8 cellular contexts compared by ENCODE assay signal in genomic region chr4:107721436-107722090, GRCh38. TPM values are rescaled to one million over a fixed set of nuclear protein-coding genes. Genes with fewer than 3 reads are reported as not detected.
A peak's percentile ranks its signal among the peaks of the same experiment; 100 is the strongest.
DNase-seq lines count a peak whose midpoint lies in the region; ATAC-seq, FAIRE-seq and TF ChIP-seq lines count a peak whose summit lies in the region.

No MANE protein-coding gene starts in this region.

- TF ChIP-seq CTCF in K562 (IDR thresholded peaks at IDR 0.05 in 2 of 3, conservative IDR thresholded peaks at IDR 0.05 in 1 of 3; ENCODE audit: insufficient read depth in 2 of 3, low read depth in 1 of 3, low read length in 3 of 3) (no peak), suprapubic skin (IDR thresholded peaks at IDR 0.05) (no peak)

- H3K4me3 ChIP-seq in GM08714 (ENCODE audit: low read length) (peak overlapping the region; percentile 76; the same call in 1 of the 2 replicates), K562 (no peak overlapping the region), mucosa of rectum (ENCODE audit: low read length in 2 of 2) (peak overlapping the region; percentile 66 to 92), suprapubic skin (peak overlapping the region; percentile 72)

- CTCF ChIA-PET in K562 (lab: Yijun Ruan, JAX; ENCODE audit: low intra/inter-chr PET ratio), result no interaction called here

- 83% methylated on average over 7 of the region's 9 CpGs for WGBS in K562 (ENCODE audit: insufficient coverage, low coverage, missing lambda C conversion rate)
- WGBS in suprapubic skin, result 60% methylated on average over 9 of the region's 9 CpGs

- peaks cover 27% of the 10 kb centered on the region for H3K79me2 ChIP-seq in K562 (ENCODE audit: control insufficient read depth, insufficient read depth, low read length)

- POLR2A ChIA-PET in K562 (lab: Yijun Ruan, JAX), result no interaction called here

- no peak overlapping the region for H3K27ac ChIP-seq in K562 (ENCODE audit: extremely low read depth, low read depth, low read length)
- H3K27ac ChIP-seq in mucosa of rectum (ENCODE audit: low read depth in 2 of 2, low read length in 2 of 2), result no peak overlapping the region
- no peak overlapping the region for H3K27ac ChIP-seq in suprapubic skin

- H3K9me3 ChIP-seq in K562 (replicated peaks; ENCODE audit: control insufficient read depth, insufficient read depth, low read depth, low read length), result no peaks in the 10 kb centered on the region
- no peaks in the 10 kb centered on the region for H3K9me3 ChIP-seq in mucosa of rectum (ENCODE audit: control insufficient read depth in 2 of 2, low read length in 2 of 2)
- no peaks in the 10 kb centered on the region for H3K9me3 ChIP-seq in suprapubic skin

- no peak for DNase-seq in K562 (ENCODE audit: extremely low read depth in 1 of 4, low spot score in 3 of 4)
- DNase-seq in suprapubic skin (ENCODE audit: low spot score in 2 of 2), result no peak
- DNase-seq in AG08395 (ENCODE audit: low spot score), result no peak
- no peak for DNase-seq in NCI-H1694 (lab: John Stamatoyannopoulos, UW)
- DNase-seq in HT-29 (ENCODE audit: low spot score), result no peak

- H3K4me3 Mint-ChIP-seq in T-helper 1 cell treated with Interleukin-12 subunit alpha and Interleukin-12 subunit beta and Interleukin-4 antibody, amounts not matched to agents 30 μg/mL and 1 μg/mL, for 36 hours, result peak overlapping the region; percentile 91

- H3K9me3 Mint-ChIP-seq in T-helper 1 cell treated with Interleukin-12 subunit alpha and Interleukin-12 subunit beta and Interleukin-4 antibody, amounts not matched to agents 30 μg/mL and 1 μg/mL, for 36 hours, result no peaks in the 10 kb centered on the region

- no peak for TF ChIP-seq EP300 in K562 (IDR thresholded peaks at IDR 0.05; ENCODE audit: low read length)
- no peak for TF ChIP-seq EP300 in suprapubic skin (IDR thresholded peaks at IDR 0.05)

- peaks cover 7% of the 10 kb centered on the region for H3K36me3 Mint-ChIP-seq in T-helper 1 cell treated with Interleukin-12 subunit alpha and Interleukin-12 subunit beta and Interleukin-4 antibody, amounts not matched to agents 30 μg/mL and 1 μg/mL, for 36 hours (ENCODE audit: low read depth)

- no peaks in the 10 kb centered on the region for H4K20me1 ChIP-seq in K562 (replicated peaks; ENCODE audit: control insufficient read depth, insufficient read depth, low read length)

- TF ChIP-seq POLR2A in K562 (conservative IDR thresholded peaks at IDR 0.05) (no peak), suprapubic skin (IDR thresholded peaks at IDR 0.05) (no peak)

- in situ Hi-C loops in K562 (cut with MboI), result loop anchor here (25.0 kb wide), 1 partner anchor 1409 kb away; the partner anchor contains the start of genes AIMP1 and TBCK

- no peak for TF ChIP-seq RAD21 in K562 (CRISPR knock-in tag; conservative IDR thresholded peaks at IDR 0.05 in 1 of 2, IDR thresholded peaks at IDR 0.05 in 1 of 2)

- H3K4me1 ChIP-seq in K562 (replicated peaks in 1 of 2; ENCODE audit: control insufficient read depth in 2 of 2, insufficient read depth in 2 of 2, low read length in 2 of 2) (peaks cover 5 to 9% of the 10 kb centered on the region in 2 experiments; a peak in 4 of 5 replicates), mucosa of rectum (ENCODE audit: control insufficient read depth in 2 of 2, insufficient read depth in 2 of 2, low read length in 2 of 2) (peaks cover 9% of the 10 kb centered on the region in 2 donors), suprapubic skin (peaks cover 23% of the 10 kb centered on the region)

- H3K9me1 ChIP-seq in K562 (ENCODE audit: control insufficient read depth, insufficient read depth, low read length), result no peaks in the 10 kb centered on the region

- H3K9ac ChIP-seq in K562 (ENCODE audit: insufficient read depth in 1 of 2, low read depth in 2 of 2, low read length in 2 of 2) (no peak overlapping the region), mucosa of rectum (ENCODE audit: low read depth in 1 of 2, low read length in 2 of 2) (peak overlapping the region in 1 of 2 donors; percentile 90)

- no peak for ATAC-seq in K562

- no peaks in the 10 kb centered on the region for H3K27me3 Mint-ChIP-seq in T-helper 1 cell treated with Interleukin-12 subunit alpha and Interleukin-12 subunit beta and Interleukin-4 antibody, amounts not matched to agents 30 μg/mL and 1 μg/mL, for 36 hours (ENCODE audit: low read depth)

- H3K4me2 ChIP-seq in K562 (ENCODE audit: insufficient read depth, low read length), result no peak overlapping the region; the same call in 1 of the 2 replicates

- H3K4me1 Mint-ChIP-seq in T-helper 1 cell treated with Interleukin-12 subunit alpha and Interleukin-12 subunit beta and Interleukin-4 antibody, amounts not matched to agents 30 μg/mL and 1 μg/mL, for 36 hours (ENCODE audit: low read depth), result peaks cover 24% of the 10 kb centered on the region

- peak overlapping the region; percentile 93; the same call in 1 of the 2 replicates for H2AFZ ChIP-seq in K562 (ENCODE audit: low read depth, low read length)

- H3K27ac Mint-ChIP-seq in T-helper 1 cell treated with Interleukin-12 subunit alpha and Interleukin-12 subunit beta and Interleukin-4 antibody, amounts not matched to agents 30 μg/mL and 1 μg/mL, for 36 hours, result peak overlapping the region; percentile 94

- BruUV-seq in K562 (replicated peaks; lab: Mats Ljungman, UMichigan), result no TSS peak

- H3K36me3 ChIP-seq in K562 (ENCODE audit: control insufficient read depth, insufficient read depth, low read length) (no peaks in the 10 kb centered on the region), mucosa of rectum (ENCODE audit: control insufficient read depth in 2 of 2, insufficient read depth in 2 of 2, low read length in 2 of 2) (no peaks in the 10 kb centered on the region), suprapubic skin (no peaks in the 10 kb centered on the region)

- H3K27me3 ChIP-seq in K562 (ENCODE audit: control insufficient read depth in 2 of 2, insufficient read depth in 2 of 2, low read length in 2 of 2), result no peaks in the 10 kb centered on the region
- no peaks in the 10 kb centered on the region for H3K27me3 ChIP-seq in mucosa of rectum (ENCODE audit: control insufficient read depth in 2 of 2, insufficient read depth in 2 of 2, low read length in 2 of 2)
- H3K27me3 ChIP-seq in suprapubic skin, result no peaks in the 10 kb centered on the region

- intact Hi-C loops in K562 (cut with micrococcal nuclease), result loop anchor here (5.0 kb wide), 1 partner anchor 1404 kb away; the partner anchor contains the start of genes AIMP1 and TBCK

- no peak for FAIRE-seq in K562 (lab: Jason Lieb, UNC)

TF ChIP-seq in K562, 482 proteins besides CTCF, POLR2A, EP300 and RAD21 (continues in another document):
- no peak for TF ChIP-seq SRF (CRISPR knock-in tag; IDR thresholded peaks at IDR 0.05)
- TF ChIP-seq ZSCAN29 (IDR thresholded peaks at IDR 0.05), result no peak
- TF ChIP-seq HDAC6 (IDR thresholded peaks at IDR 0.05; ENCODE audit: low read depth, low read length), result no peak
- TF ChIP-seq REST (CRISPR knock-in tag; IDR thresholded peaks at IDR 0.05; ENCODE audit: low read depth), result no peak
- TF ChIP-seq ARNT (IDR thresholded peaks at IDR 0.05), result no peak
- TF ChIP-seq FOXK1 (CRISPR knock-in tag; IDR thresholded peaks at IDR 0.05; ENCODE audit: borderline replicate concordance), result no peak
- no peak for TF ChIP-seq TGIF2 (CRISPR knock-in tag; IDR thresholded peaks at IDR 0.05)

RNA-seq across cellular contexts. Expression of gene PAPSS1, which starts 1.5 kb away (rescaled TPM):
- total RNA-seq in K562 (2011; cell fraction: chromatin; rRNA removed; ENCODE audit: low replicate concordance), result 12.8 and 15.1 TPM in 2 replicates
- total RNA-seq in K562 (2011; cell fraction: nucleolus; rRNA removed), result 6.0 and 7.2 TPM in 2 replicates
- total RNA-seq in K562 (2011; cell fraction: nucleoplasm; rRNA removed), result 10.0 and 11.5 TPM in 2 replicates
- total RNA-seq in K562 (2014; rRNA removed), result 21.1 and 25.4 TPM in 2 replicates
- total RNA-seq in K562 (2014; rRNA removed; fragmentation: Illumina TruSeq; extraction: Trizol), result 38.5 and 40.1 TPM in 2 replicates
- total RNA-seq in K562 (2015; rRNA removed; fragmentation: Illumina TruSeq; extraction: Trizol), result 43.2 and 46.3 TPM in 2 replicates
- total RNA-seq in K562 (2021), result 32.1 and 35.0 TPM in 2 replicates
- 50.4 and 71.7 TPM in 2 replicates for polyA plus RNA-seq in K562 (2011; rRNA removed)
- polyA plus RNA-seq in K562 (2011; cell fraction: cytosol; rRNA removed), result 19.6 and 57.1 TPM in 2 replicates
- polyA plus RNA-seq in K562 (2011; cell fraction: nucleus; rRNA removed), result 19.9 and 48.8 TPM in 2 replicates
- polyA plus RNA-seq in K562 (2012), result 49.9 and 59.4 TPM in 2 replicates
- polyA plus RNA-seq in K562 (2014; fragmentation: Illumina TruSeq; extraction: Trizol), result 35.1 and 41.9 TPM in 2 replicates
- polyA plus RNA-seq in K562 (2014; fragmentation: Nextera tagmentation; extraction: Ambion mirVana), result 10 to 100 TPM; 47.0 to 53.9 TPM
- 29.4 and 39.3 TPM in 2 replicates for polyA plus RNA-seq in K562 (2014; rRNA removed)
- polyA minus RNA-seq in K562 (2011; rRNA and poly(A)+ RNA removed), result 59.5 and 115 TPM in 2 replicates
- polyA minus RNA-seq in K562 (2011; cell fraction: cytosol; rRNA and poly(A)+ RNA removed), result 20.5 and 26.2 TPM in 2 replicates
- 16.0 and 48.9 TPM in 2 replicates for polyA minus RNA-seq in K562 (2011; cell fraction: nucleus; rRNA and poly(A)+ RNA removed)
- total RNA-seq in suprapubic skin, result 10 to 100 TPM; 44.4 to 58.4 (median 52.0) TPM
- total RNA-seq in HT-29 (2014; rRNA removed; shearing (Covaris generic)), result 23.4 and 23.9 TPM in 2 replicates
